ENCODE assay signal across 1 cellular context in the genomic region with DNA sequence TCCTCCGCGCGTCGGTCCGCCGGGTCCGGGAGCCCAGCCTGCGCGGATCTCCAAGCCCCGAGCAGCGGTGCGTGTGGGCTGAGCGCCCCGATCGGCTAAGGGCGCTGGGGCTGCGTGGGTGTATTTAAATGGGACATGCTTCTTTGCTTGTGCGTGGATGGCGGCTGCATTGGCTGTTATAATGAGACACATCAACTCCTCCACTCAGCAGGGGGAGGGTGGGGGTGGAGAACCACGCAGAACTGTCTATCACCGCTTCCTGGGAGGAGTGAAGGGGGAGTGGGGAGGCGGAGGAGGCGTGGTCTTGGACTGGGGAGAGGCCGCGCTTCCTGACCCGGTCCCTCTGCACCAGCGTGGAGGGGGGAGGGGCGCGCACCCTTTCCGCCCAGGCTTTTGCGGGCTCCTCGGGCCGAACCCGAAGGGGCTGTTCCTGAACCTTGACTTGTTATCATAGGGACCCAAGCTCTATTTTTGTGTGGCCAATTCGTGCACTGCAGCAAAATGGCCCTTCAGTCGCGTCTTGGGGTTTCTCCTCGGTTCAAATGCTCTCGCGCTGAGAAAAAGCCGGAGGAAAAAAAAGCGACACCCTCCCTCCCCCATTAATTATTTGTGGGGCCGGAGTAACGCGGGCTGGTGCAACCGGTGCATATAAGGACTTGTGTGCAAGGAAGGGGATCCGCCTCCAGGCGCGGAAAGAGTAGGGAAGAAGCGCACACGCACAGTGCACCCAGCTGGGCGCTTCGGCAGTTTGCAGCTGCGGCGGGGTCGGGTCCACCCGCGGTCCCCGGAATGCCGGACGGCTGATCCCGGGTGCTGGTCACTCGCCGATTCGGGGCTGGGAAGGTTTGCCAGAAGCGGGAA.
A peak's percentile ranks its signal among the peaks of the same experiment; 100 is the strongest.
TF ChIP-seq lines count a peak whose summit lies in the region.

A gene (minus strand): TSS at position 180 of the 861 bp plus-strand sequence. CDS start 342 bp downstream, outside the sequence.

TF ChIP-seq in K562, 482 proteins besides CTCF, POLR2A, EP300 and RAD21 (continued from another document and continues in another):
- TF ChIP-seq, protein P1, sequence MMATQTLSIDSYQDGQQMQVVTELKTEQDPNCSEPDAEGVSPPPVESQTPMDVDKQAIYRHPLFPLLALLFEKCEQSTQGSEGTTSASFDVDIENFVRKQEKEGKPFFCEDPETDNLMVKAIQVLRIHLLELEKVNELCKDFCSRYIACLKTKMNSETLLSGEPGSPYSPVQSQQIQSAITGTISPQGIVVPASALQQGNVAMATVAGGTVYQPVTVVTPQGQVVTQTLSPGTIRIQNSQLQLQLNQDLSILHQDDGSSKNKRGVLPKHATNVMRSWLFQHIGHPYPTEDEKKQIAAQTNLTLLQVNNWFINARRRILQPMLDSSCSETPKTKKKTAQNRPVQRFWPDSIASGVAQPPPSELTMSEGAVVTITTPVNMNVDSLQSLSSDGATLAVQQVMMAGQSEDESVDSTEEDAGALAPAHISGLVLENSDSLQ (IDR thresholded peaks at IDR 0.05), result peak; percentile 97
- no peak for TF ChIP-seq TEAD2 (tag; IDR thresholded peaks at IDR 0.05)
- TF ChIP-seq ZNF324 (CRISPR knock-in tag; IDR thresholded peaks at IDR 0.05), result no peak
- no peak for TF ChIP-seq ZNF699 (CRISPR knock-in tag; IDR thresholded peaks at IDR 0.05; ENCODE audit: insufficient replicate concordance)
- no peak for TF ChIP-seq ZC3H4 (CRISPR knock-in tag; IDR thresholded peaks at IDR 0.05; ENCODE audit: borderline replicate concordance)
- TF ChIP-seq SLC30A9 (CRISPR knock-in tag; IDR thresholded peaks at IDR 0.05), result no peak
- TF ChIP-seq SREBF2 (CRISPR knock-in tag; IDR thresholded peaks at IDR 0.05), result no peak
- TF ChIP-seq GATA2 (CRISPR knock-in tag; IDR thresholded peaks at IDR 0.05), result no peak
- TF ChIP-seq NR3C1 (CRISPR knock-in tag; IDR thresholded peaks at IDR 0.05), result 0 out of 2 replicates have a peak, but pooled peaks have one; percentile 46
- peak; percentile 39; the same call in 1 of the 2 replicates for TF ChIP-seq FOXJ2 (tag; IDR thresholded peaks at IDR 0.05)
- 0 out of 2 replicates have a peak, but pooled peaks have one; percentile 57 for TF ChIP-seq TCF7 (IDR thresholded peaks at IDR 0.05; ENCODE audit: borderline replicate concordance)
- TF ChIP-seq GTF2F1 (IDR thresholded peaks at IDR 0.05; ENCODE audit: low read depth, low read length), result no peak
- no peak for TF ChIP-seq NCOA4 (IDR thresholded peaks at IDR 0.05; ENCODE audit: partially characterized antibody)
- TF ChIP-seq YBX1 (IDR thresholded peaks at IDR 0.05), result no peak
- TF ChIP-seq BRD9 (IDR thresholded peaks at IDR 0.05; ENCODE audit: low read depth, partially characterized antibody), result peak; percentile 46
- no peak for TF ChIP-seq NCOA2 (IDR thresholded peaks at IDR 0.05; ENCODE audit: partially characterized antibody in 2 of 2)
- no peak; the same call in 1 of the 2 replicates for TF ChIP-seq CREB1 (IDR thresholded peaks at IDR 0.05)
- TF ChIP-seq CREB1 (CRISPR knock-in tag; IDR thresholded peaks at IDR 0.05), result no peak
- TF ChIP-seq, protein P2, sequence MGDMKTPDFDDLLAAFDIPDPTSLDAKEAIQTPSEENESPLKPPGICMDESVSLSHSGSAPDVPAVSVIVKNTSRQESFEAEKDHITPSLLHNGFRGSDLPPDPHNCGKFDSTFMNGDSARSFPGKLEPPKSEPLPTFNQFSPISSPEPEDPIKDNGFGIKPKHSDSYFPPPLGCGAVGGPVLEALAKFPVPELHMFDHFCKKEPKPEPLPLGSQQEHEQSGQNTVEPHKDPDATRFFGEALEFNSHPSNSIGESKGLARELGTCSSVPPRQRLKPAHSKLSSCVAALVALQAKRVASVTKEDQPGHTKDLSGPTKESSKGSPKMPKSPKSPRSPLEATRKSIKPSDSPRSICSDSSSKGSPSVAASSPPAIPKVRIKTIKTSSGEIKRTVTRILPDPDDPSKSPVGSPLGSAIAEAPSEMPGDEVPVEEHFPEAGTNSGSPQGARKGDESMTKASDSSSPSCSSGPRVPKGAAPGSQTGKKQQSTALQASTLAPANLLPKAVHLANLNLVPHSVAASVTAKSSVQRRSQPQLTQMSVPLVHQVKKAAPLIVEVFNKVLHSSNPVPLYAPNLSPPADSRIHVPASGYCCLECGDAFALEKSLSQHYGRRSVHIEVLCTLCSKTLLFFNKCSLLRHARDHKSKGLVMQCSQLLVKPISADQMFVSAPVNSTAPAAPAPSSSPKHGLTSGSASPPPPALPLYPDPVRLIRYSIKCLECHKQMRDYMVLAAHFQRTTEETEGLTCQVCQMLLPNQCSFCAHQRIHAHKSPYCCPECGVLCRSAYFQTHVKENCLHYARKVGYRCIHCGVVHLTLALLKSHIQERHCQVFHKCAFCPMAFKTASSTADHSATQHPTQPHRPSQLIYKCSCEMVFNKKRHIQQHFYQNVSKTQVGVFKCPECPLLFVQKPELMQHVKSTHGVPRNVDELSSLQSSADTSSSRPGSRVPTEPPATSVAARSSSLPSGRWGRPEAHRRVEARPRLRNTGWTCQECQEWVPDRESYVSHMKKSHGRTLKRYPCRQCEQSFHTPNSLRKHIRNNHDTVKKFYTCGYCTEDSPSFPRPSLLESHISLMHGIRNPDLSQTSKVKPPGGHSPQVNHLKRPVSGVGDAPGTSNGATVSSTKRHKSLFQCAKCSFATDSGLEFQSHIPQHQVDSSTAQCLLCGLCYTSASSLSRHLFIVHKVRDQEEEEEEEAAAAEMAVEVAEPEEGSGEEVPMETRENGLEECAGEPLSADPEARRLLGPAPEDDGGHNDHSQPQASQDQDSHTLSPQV (IDR thresholded peaks at IDR 0.05), result peak; percentile 59; the same call in 1 of the 2 replicates
- TF ChIP-seq SNIP1 (IDR thresholded peaks at IDR 0.05; ENCODE audit: low read depth), result no peak
- TF ChIP-seq, protein P3, sequence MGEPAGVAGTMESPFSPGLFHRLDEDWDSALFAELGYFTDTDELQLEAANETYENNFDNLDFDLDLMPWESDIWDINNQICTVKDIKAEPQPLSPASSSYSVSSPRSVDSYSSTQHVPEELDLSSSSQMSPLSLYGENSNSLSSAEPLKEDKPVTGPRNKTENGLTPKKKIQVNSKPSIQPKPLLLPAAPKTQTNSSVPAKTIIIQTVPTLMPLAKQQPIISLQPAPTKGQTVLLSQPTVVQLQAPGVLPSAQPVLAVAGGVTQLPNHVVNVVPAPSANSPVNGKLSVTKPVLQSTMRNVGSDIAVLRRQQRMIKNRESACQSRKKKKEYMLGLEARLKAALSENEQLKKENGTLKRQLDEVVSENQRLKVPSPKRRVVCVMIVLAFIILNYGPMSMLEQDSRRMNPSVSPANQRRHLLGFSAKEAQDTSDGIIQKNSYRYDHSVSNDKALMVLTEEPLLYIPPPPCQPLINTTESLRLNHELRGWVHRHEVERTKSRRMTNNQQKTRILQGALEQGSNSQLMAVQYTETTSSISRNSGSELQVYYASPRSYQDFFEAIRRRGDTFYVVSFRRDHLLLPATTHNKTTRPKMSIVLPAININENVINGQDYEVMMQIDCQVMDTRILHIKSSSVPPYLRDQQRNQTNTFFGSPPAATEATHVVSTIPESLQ (CRISPR knock-in tag; IDR thresholded peaks at IDR 0.05), result no peak
- TF ChIP-seq U2AF2 (optimal IDR thresholded peaks at IDR 0.05; ENCODE audit: low read depth, low read length), result no peak
- TF ChIP-seq, protein P4, sequence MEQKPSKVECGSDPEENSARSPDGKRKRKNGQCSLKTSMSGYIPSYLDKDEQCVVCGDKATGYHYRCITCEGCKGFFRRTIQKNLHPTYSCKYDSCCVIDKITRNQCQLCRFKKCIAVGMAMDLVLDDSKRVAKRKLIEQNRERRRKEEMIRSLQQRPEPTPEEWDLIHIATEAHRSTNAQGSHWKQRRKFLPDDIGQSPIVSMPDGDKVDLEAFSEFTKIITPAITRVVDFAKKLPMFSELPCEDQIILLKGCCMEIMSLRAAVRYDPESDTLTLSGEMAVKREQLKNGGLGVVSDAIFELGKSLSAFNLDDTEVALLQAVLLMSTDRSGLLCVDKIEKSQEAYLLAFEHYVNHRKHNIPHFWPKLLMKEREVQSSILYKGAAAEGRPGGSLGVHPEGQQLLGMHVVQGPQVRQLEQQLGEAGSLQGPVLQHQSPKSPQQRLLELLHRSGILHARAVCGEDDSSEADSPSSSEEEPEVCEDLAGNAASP (IDR thresholded peaks at IDR 0.05), result no peak
- TF ChIP-seq NFIC (IDR thresholded peaks at IDR 0.05), result no peak; the same call in 1 of the 2 replicates
- peak; percentile 60 for TF ChIP-seq KDM5B (IDR thresholded peaks at IDR 0.05; ENCODE audit: insufficient replicate concordance, low read depth, low read length)
- TF ChIP-seq DIDO1 (tag; IDR thresholded peaks at IDR 0.05; ENCODE audit: low read depth), result 0 out of 2 replicates have a peak, but pooled peaks have one; percentile 16
- TF ChIP-seq ZNF586 (CRISPR knock-in tag; conservative IDR thresholded peaks at IDR 0.05), result no peak
- TF ChIP-seq, protein P5, sequence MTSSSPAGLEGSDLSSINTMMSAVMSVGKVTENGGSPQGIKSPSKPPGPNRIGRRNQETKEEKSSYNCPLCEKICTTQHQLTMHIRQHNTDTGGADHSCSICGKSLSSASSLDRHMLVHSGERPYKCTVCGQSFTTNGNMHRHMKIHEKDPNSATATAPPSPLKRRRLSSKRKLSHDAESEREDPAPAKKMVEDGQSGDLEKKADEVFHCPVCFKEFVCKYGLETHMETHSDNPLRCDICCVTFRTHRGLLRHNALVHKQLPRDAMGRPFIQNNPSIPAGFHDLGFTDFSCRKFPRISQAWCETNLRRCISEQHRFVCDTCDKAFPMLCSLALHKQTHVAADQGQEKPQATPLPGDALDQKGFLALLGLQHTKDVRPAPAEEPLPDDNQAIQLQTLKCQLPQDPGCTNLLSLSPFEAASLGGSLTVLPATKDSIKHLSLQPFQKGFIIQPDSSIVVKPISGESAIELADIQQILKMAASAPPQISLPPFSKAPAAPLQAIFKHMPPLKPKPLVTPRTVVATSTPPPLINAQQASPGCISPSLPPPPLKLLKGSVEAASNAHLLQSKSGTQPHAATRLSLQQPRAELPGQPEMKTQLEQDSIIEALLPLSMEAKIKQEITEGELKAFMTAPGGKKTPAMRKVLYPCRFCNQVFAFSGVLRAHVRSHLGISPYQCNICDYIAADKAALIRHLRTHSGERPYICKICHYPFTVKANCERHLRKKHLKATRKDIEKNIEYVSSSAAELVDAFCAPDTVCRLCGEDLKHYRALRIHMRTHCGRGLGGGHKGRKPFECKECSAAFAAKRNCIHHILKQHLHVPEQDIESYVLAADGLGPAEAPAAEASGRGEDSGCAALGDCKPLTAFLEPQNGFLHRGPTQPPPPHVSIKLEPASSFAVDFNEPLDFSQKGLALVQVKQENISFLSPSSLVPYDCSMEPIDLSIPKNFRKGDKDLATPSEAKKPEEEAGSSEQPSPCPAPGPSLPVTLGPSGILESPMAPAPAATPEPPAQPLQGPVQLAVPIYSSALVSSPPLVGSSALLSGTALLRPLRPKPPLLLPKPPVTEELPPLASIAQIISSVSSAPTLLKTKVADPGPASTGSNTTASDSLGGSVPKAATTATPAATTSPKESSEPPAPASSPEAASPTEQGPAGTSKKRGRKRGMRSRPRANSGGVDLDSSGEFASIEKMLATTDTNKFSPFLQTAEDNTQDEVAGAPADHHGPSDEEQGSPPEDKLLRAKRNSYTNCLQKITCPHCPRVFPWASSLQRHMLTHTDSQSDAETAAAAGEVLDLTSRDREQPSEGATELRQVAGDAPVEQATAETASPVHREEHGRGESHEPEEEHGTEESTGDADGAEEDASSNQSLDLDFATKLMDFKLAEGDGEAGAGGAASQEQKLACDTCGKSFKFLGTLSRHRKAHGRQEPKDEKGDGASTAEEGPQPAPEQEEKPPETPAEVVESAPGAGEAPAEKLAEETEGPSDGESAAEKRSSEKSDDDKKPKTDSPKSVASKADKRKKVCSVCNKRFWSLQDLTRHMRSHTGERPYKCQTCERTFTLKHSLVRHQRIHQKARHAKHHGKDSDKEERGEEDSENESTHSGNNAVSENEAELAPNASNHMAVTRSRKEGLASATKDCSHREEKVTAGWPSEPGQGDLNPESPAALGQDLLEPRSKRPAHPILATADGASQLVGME (CRISPR knock-in tag; IDR thresholded peaks at IDR 0.05), result peak; percentile 43; the same call in 1 of the 2 replicates
- TF ChIP-seq, protein P6, sequence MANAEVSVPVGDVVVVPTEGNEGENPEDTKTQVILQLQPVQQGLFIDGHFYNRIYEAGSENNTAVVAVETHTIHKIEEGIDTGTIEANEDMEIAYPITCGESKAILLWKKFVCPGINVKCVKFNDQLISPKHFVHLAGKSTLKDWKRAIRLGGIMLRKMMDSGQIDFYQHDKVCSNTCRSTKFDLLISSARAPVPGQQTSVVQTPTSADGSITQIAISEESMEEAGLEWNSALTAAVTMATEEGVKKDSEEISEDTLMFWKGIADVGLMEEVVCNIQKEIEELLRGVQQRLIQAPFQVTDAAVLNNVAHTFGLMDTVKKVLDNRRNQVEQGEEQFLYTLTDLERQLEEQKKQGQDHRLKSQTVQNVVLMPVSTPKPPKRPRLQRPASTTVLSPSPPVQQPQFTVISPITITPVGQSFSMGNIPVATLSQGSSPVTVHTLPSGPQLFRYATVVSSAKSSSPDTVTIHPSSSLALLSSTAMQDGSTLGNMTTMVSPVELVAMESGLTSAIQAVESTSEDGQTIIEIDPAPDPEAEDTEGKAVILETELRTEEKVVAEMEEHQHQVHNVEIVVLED (CRISPR knock-in tag; IDR thresholded peaks at IDR 0.05), result 0 out of 2 replicates have a peak, but pooled peaks have one; percentile 3
- TF ChIP-seq SMARCC2 (IDR thresholded peaks at IDR 0.05; ENCODE audit: low read depth), result no peak
- no peak for TF ChIP-seq FOXM1 (IDR thresholded peaks at IDR 0.05; ENCODE audit: low read depth)
- TF ChIP-seq FOXM1 (CRISPR knock-in tag; IDR thresholded peaks at IDR 0.05; ENCODE audit: low read depth), result no peak; the same call in 1 of the 2 replicates
- TF ChIP-seq PTBP1 (IDR thresholded peaks at IDR 0.05; ENCODE audit: low read depth, low read length), result no peak
- TF ChIP-seq NR2C2 (CRISPR knock-in tag; IDR thresholded peaks at IDR 0.05), result 0 out of 2 replicates have a peak, but pooled peaks have one; percentile 54
- peak; percentile 78 for TF ChIP-seq NR2C2 (tag; IDR thresholded peaks at IDR 0.05)
- TF ChIP-seq ZNF561 (CRISPR knock-in tag; conservative IDR thresholded peaks at IDR 0.05), result 0 out of 2 replicates have a peak, but pooled peaks have one; percentile 31
- no peak for TF ChIP-seq ETV5 (CRISPR knock-in tag; IDR thresholded peaks at IDR 0.05; ENCODE audit: low read depth)
- TF ChIP-seq, protein P7, sequence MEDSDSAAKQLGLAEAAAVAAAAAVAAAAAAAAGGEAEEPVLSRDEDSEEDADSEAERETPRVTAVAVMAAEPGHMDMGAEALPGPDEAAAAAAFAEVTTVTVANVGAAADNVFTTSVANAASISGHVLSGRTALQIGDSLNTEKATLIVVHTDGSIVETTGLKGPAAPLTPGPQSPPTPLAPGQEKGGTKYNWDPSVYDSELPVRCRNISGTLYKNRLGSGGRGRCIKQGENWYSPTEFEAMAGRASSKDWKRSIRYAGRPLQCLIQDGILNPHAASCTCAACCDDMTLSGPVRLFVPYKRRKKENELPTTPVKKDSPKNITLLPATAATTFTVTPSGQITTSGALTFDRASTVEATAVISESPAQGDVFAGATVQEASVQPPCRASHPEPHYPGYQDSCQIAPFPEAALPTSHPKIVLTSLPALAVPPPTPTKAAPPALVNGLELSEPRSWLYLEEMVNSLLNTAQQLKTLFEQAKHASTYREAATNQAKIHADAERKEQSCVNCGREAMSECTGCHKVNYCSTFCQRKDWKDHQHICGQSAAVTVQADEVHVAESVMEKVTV (CRISPR knock-in tag; IDR thresholded peaks at IDR 0.05), result peak; percentile 67
- TF ChIP-seq ZNF644 (tag; IDR thresholded peaks at IDR 0.05; ENCODE audit: low read depth), result no peak
- TF ChIP-seq MAFG (tag; conservative IDR thresholded peaks at IDR 0.05), result no peak
- no peak for TF ChIP-seq PHB (CRISPR knock-in tag; IDR thresholded peaks at IDR 0.05)
- TF ChIP-seq RBM15 (IDR thresholded peaks at IDR 0.05; ENCODE audit: insufficient read depth, low read length), result no peak
